In the genomic region with DNA sequence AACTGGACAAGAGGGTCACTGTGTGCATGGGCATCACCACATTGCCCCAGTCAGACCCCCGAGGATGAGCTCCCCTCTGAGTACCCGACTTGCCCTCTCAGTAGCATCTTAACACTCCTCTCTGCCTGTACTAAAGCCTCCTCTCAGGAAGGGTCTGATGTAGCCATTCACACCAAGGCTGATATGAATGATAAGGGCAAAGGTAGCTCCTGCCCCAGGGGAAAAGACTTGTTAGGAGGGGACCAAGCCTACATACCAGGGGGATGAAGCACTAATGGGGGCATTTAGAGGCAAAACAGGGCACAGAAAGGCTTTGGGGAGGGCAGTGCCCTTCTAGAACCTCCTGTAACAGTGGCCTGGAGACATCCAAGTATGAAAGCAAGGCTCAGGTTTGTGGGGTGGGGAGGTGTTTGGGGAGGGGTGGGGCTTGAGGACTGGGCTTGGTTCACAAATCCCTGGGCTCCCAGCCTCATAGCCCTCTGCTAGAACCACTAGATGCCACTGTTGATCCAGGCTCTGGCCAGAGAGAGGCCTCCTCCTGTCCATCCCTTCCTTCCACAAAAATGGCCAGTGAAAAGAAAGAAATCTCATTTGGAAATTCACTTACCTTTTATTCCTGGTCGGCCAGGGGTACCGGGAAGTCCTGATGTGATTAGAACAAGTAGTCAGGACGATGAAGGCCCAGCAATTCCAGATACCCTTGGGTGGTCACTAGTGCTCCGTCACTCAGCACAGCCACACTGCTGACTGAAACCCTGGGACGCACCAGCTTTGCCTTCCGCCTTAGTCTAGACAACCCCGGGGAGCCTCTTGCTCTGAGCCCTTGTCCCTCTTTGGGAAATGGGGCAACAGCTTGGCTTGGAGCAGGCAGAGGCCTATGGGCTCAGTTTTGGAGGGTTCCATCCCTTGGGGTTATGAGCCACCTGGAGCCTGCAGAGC, we compare ENCODE assay signal across 8 cellular contexts. TPM values are rescaled to one million over a fixed set of nuclear protein-coding genes. Genes with fewer than 3 reads are reported as not detected.
A peak's percentile ranks its signal among the peaks of the same experiment; 100 is the strongest.
DNase-seq lines count a peak whose midpoint lies in the region; ATAC-seq and TF ChIP-seq lines count a peak whose summit lies in the region.

No MANE protein-coding gene starts in this region.

- ATAC-seq in GM19397 (IDR thresholded peaks at IDR 0.05; ENCODE audit: unreplicated experiment) (no peak), GM18517 (IDR thresholded peaks at IDR 0.05; ENCODE audit: unreplicated experiment) (no peak)

- no peaks in the 10 kb centered on the region for H3K9me3 ChIP-seq in Peyer's patch

- TF ChIP-seq CTCF in AG04449 (IDR thresholded peaks at IDR 0.05; ENCODE audit: insufficient read depth, low read length, missing control alignments) (peak; percentile 79), GM12865 (IDR thresholded peaks at IDR 0.05; ENCODE audit: insufficient read depth, low read depth, low read length, missing control alignments) (no peak), Peyer's patch (IDR thresholded peaks at IDR 0.05) (peak in 4 of 6 experiments; percentile 24 to 60 (median 55))

- H3K27me3 ChIP-seq in Peyer's patch = no peaks in the 10 kb centered on the region

- peaks cover 0 to 14% (median 0%) of the 10 kb centered on the region in 4 donors for H3K4me1 ChIP-seq in Peyer's patch

- DNase-seq in AG04449 (ENCODE audit: low read depth, low spot score) = no peak
- peak; percentile 35 for DNase-seq in GM12865 (ENCODE audit: low read depth)
- DNase-seq in Peyer's patch = no peak
- DNase-seq in fibroblast of gingiva (ENCODE audit: low read depth) = peak; percentile 56
- peak; percentile 43 for DNase-seq in non-pigmented ciliary epithelial cell (ENCODE audit: low read depth)
- DNase-seq in cortex of kidney (lab: John Stamatoyannopoulos, UW) = no peak

- no peak for TF ChIP-seq POLR2A in Peyer's patch (IDR thresholded peaks at IDR 0.05)

- H3K27ac ChIP-seq in Peyer's patch = no peak overlapping the region

- H3K4me3 ChIP-seq in AG04449 (ENCODE audit: low read depth, low read length) = no peak overlapping the region
- H3K4me3 ChIP-seq in GM12865 (ENCODE audit: low read depth, low read length) = no peak overlapping the region
- H3K4me3 ChIP-seq in Peyer's patch = no peak overlapping the region

- CTCF ChIA-PET in AG04449 (lab: Yijun Ruan, JAX) = interaction anchor here (0.6 to 7.0 kb wide), 27 partner anchors 8 to 305 kb away, joined by 3 to 148 read pairs (median 4); partner anchors contain the start of gene SFR1

- peaks cover 0 to 7% (median 0%) of the 10 kb centered on the region in 3 donors for H3K36me3 ChIP-seq in Peyer's patch

- POLR2A ChIA-PET in AG04449 (lab: Yijun Ruan, JAX) = no interaction called here

RNA-seq across cellular contexts. Expression of gene COL17A1, which starts 40.3 kb away (rescaled TPM):
- total RNA-seq in Peyer's patch = 100 to 1,000 TPM in 2 of 4 donors, 10 to 100 TPM in 1, 1 to 10 TPM in 1; 4.1 to 240 (median 97.1) TPM

Comparison
In these comparisons a context has a peak if more than half of its experiments do, and no peak if none do; other contexts are left out.
1. DNase-seq: peak in GM12865 (single experiment), fibroblast of gingiva (single experiment) and non-pigmented ciliary epithelial cell (single experiment); none in AG04449 (single experiment), Peyer's patch (0 of 3) and cortex of kidney (single experiment).